8 cellular contexts compared by ENCODE assay signal in genomic region chr4:54064317-54065275, GRCh38. TPM values are rescaled to one million over a fixed set of nuclear protein-coding genes. Genes with fewer than 3 reads are reported as not detected.
DNase-seq lines count a peak whose midpoint lies in the region; ATAC-seq and TF ChIP-seq lines count a peak whose summit lies in the region.

TSS of gene CHIC2 (minus strand) at chr4:54064605. CDS start at chr4:54064300, 305 bp downstream.

- no peaks in the 10 kb centered on the region for H3K9me3 ChIP-seq in OCI-LY1 (ENCODE audit: low read length)

- TF ChIP-seq CTCF in OCI-LY1 (IDR thresholded peaks at IDR 0.05; ENCODE audit: low read length), result no peak

- H3K4me2 ChIP-seq in OCI-LY1 (ENCODE audit: low read length), result peak within 1 kb of the TSS; percentile 69

- H3K27ac ChIP-seq in OCI-LY1 (ENCODE audit: low read depth, low read length, poor library complexity, severe bottlenecking), result peak within 1 kb of the TSS; percentile 44

- H3K79me2 ChIP-seq in OCI-LY1 (ENCODE audit: insufficient read depth, low read length), result peaks cover 45% of the 10 kb centered on the region

- no peaks in the 10 kb centered on the region for H3K27me3 ChIP-seq in OCI-LY1 (ENCODE audit: insufficient read depth, low read length)

- peaks cover 44% of the 10 kb centered on the region for H3K4me1 ChIP-seq in OCI-LY1 (ENCODE audit: insufficient read depth, low read length, severe bottlenecking)

- in situ Hi-C loops in endometrial microvascular endothelial cells (cut with HindIII; ENCODE audit: inconsistent ontology term, low pct_unique_long_range_greater_than_20kb, low sequenced_read_pairs), result loop anchor here (25.0 kb wide), 1 partner anchor 127 kb away; no protein-coding TSS in a partner anchor

- DNase-seq in D341Med (ENCODE audit: low spot score), result peak; percentile 98
- peak; percentile 98 for DNase-seq in HuH-7 (ENCODE audit: low spot score)
- peak; percentile 82 for DNase-seq in activated CD8-positive, alpha-beta memory T cell treated with anti-CD3 and anti-CD28 coated beads, Interleukin-2, amount 50 U/mL, for 24 hours (ENCODE audit: extremely low read depth)
- DNase-seq in mesenteric fat pad (ENCODE audit: low spot score), result peak; percentile 99
- peak; percentile 88 for DNase-seq in stimulated activated CD8-positive, alpha-beta memory T cell treated with anti-CD3 and anti-CD28 coated beads, Interleukin-15, amount 100 ng/mL, for 1 hour (ENCODE audit: low read depth)

- peak within 1 kb of the TSS; percentile 83 for H3K4me3 ChIP-seq in OCI-LY1 (ENCODE audit: low read depth, low read length, poor library complexity, severe bottlenecking)

- peak within 1 kb of the TSS; percentile 85 for H3K9ac ChIP-seq in OCI-LY1 (ENCODE audit: low read length)

- ATAC-seq in GM21515 (IDR thresholded peaks at IDR 0.05; ENCODE audit: unreplicated experiment), result peak; percentile 95

- no peaks in the 10 kb centered on the region for H3K9me2 ChIP-seq in OCI-LY1 (ENCODE audit: low read depth, low read length)

- no peaks in the 10 kb centered on the region for H3K36me3 ChIP-seq in OCI-LY1 (ENCODE audit: insufficient read depth, low read length)

- H2AFZ ChIP-seq in OCI-LY1 (ENCODE audit: low read length), result peak within 1 kb of the TSS; percentile 50

- no peaks in the 10 kb centered on the region for H3F3A ChIP-seq in OCI-LY1 (ENCODE audit: insufficient read depth, low read length)

- H4K20me1 ChIP-seq in OCI-LY1 (ENCODE audit: insufficient read depth, low read length), result no peaks in the 10 kb centered on the region

RNA-seq across cellular contexts. Expression of gene CHIC2, which starts in this region (rescaled TPM):
- total RNA-seq in endometrial microvascular endothelial cells (ENCODE audit: inconsistent ontology term) (39.5 TPM), mesenteric fat pad (22.4 TPM)

Comparison
In these comparisons a context has a peak if more than half of its experiments do, and no peak if none do; other contexts are left out.
1. Peak in every context shown above with its lines: DNase-seq, ATAC-seq, H3K4me3 ChIP-seq and H3K27ac ChIP-seq.